Comparison of ENCODE assay signal across 17 cellular contexts in the genomic region with DNA sequence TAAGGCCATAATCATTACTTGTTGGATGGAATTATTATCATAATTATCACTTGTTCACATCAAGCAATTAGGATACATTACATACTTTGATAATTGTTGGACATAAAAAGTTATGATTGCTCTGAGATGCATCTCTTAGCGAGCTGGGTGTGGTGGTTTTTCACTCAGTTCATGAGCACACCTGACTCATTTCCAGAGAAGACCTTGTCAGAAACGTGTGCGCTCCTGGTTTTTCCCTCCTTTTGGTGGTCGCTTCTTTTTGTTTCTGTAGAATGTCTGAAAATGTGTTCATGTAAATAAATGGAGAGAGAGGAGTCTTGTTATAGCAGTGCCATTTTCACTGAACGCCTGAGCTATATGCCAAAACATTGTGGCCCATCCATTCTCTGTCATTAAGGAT.
"Had no signal": no experiment of that assay in that cellular context is flagged by ENCODE, and none has a peak within 500 bp of the region (broad histone marks: within the 10 kb centered on the region; RNA-seq: fewer than 3 reads in every experiment).

No MANE protein-coding gene starts in this region.

- H3K36me3 Mint-ChIP-seq: T-cell had no signal

- H3K4me3 Mint-ChIP-seq: T-cell; T-helper 1 cell treated with Interleukin-12 subunit alpha and Interleukin-12 subunit beta and Interleukin-4 antibody, amounts not matched to agents 30 μg/mL and 1 μg/mL, for 36 hours had no signal

- H3K4me1 Mint-ChIP-seq: T-cell had no signal

- H3K9me3 Mint-ChIP-seq: T-cell; T-helper 1 cell treated with Interleukin-12 subunit alpha and Interleukin-12 subunit beta and Interleukin-4 antibody, amounts not matched to agents 30 μg/mL and 1 μg/mL, for 36 hours had no signal

- H3K27ac Mint-ChIP-seq: T-cell; T-helper 1 cell treated with Interleukin-12 subunit alpha and Interleukin-12 subunit beta and Interleukin-4 antibody, amounts not matched to agents 30 μg/mL and 1 μg/mL, for 36 hours had no signal

- DNase-seq: KBM-7, MV-4-11, NCI-H1048, NCI-H1436, NCI-H187 treated with DMSO at 0.1 percent for 48 hours, NCI-H2171 treated with DMSO at 0.1 percent for 48 hours, NCI-H345, NCI-H446 treated with DMSO at 0.1 percent for 48 hours, NCI-H510A treated with DMSO at 0.1 percent for 48 hours, NCI-H526, NCI-H748 treated with DMSO at 0.1 percent for 48 hours, PC-3, SHP77, SW 1271, T-cell had no signal

- ATAC-seq: Panc1, PC-3, T-cell had no signal
